Comparison of ENCODE assay signal across 8 cellular contexts in the genomic region with DNA sequence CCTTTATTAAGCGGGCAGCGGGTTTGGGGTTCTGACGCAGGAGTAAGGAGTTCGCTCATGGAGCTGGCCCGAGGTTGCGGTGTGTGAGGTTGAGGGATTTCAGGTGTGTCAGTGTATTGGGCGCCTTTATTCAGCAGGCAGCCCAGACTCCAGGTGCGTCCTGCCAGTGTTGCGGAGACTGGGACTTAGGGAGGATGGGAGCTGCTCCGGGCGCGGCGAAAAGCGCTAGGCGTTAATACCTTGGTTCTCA. TPM values are rescaled to one million over a fixed set of nuclear protein-coding genes. Genes with fewer than 3 reads are reported as not detected.
DNase-seq lines count a peak whose midpoint lies in the region; ATAC-seq, FAIRE-seq and TF ChIP-seq lines count a peak whose summit lies in the region.

No MANE protein-coding gene starts in this region.

- TF ChIP-seq CTCF in fibroblast of pulmonary artery (IDR thresholded peaks at IDR 0.05; ENCODE audit: low read length, missing control alignments) (no peak), sigmoid colon (IDR thresholded peaks at IDR 0.05) (no peak)

- no peak for TF ChIP-seq POLR2A in sigmoid colon (IDR thresholded peaks at IDR 0.05)

- peak overlapping the region; percentile 100 for H3K9ac ChIP-seq in SK-N-MC (ENCODE audit: insufficient read length)

- peak overlapping the region; percentile 97 for H3K27ac ChIP-seq in SK-N-MC
- H3K27ac ChIP-seq in sigmoid colon: peak overlapping the region; percentile 89 to 96 (median 91)

- H3K9me3 ChIP-seq in SK-N-MC (ENCODE audit: low read depth, low read length) (no peaks in the 10 kb centered on the region), sigmoid colon (no peaks in the 10 kb centered on the region)

- ATAC-seq in GM21723 (IDR thresholded peaks at IDR 0.05; ENCODE audit: unreplicated experiment): no peak

- DNase-seq in GM18507 (ENCODE audit: extremely low spot score, insufficient read length, low read depth) (no peak), SK-N-MC (ENCODE audit: low read depth, low spot score) (no peak), fibroblast of pulmonary artery (ENCODE audit: low read depth) (no peak), sigmoid colon (no peak), activated gamma-delta T cell treated with Interleukin-2 at 50 U/mL for 16 hours (no peak), ureter (ENCODE audit: low spot score) (no peak), HTR-8/SVneo (ENCODE audit: insufficient read length, low spot score) (no peak)

- peaks cover 0 to 45% (median 37%) of the 10 kb centered on the region in 4 donors for H3K4me1 ChIP-seq in sigmoid colon

- intact Hi-C loops in sigmoid colon (cut with DNase I): loop anchor here (2.0 to 5.0 kb wide), 3 partner anchors 30 to 211 kb away; a partner anchor contains a TSS

- H3K36me3 ChIP-seq in SK-N-MC (ENCODE audit: insufficient read depth, low read length) (peaks cover 53% of the 10 kb centered on the region), sigmoid colon (peaks cover 16 to 43% (median 41%) of the 10 kb centered on the region in 4 donors)

- no peaks in the 10 kb centered on the region for H3K27me3 ChIP-seq in sigmoid colon

- FAIRE-seq in GM18507 (lab: Jason Lieb, UNC): peak; percentile 67
- FAIRE-seq in HTR-8/SVneo (lab: Jason Lieb, UNC): no peak

- no peak for TF ChIP-seq EP300 in sigmoid colon (IDR thresholded peaks at IDR 0.05)

- WGBS in sigmoid colon, 2 donors: 1 to 2% methylated on average over 15 of the region's 15 CpGs

- H3K4me3 ChIP-seq in SK-N-MC (peak overlapping the region; percentile 100), fibroblast of pulmonary artery (replicated peaks; ENCODE audit: low read depth, low read length) (peak overlapping the region; percentile 97), sigmoid colon (peak overlapping the region; percentile 61 to 85 (median 67))

RNA-seq across cellular contexts. Expression of a gene that starts 0.8 kb away (rescaled TPM):
- total RNA-seq in sigmoid colon (1,000 to 10,000 TPM in 2 of 4 donors, 100 to 1,000 TPM in 2; 593 to 1,408 (median 902) TPM), ureter (962 TPM)
- polyA plus RNA-seq in sigmoid colon: 1,000 to 10,000 TPM; 1,490 to 2,228 (median 1,816) TPM

RNA-seq across cellular contexts. Expression of a gene that starts 10.1 kb away (rescaled TPM):
- total RNA-seq in sigmoid colon (10 to 100 TPM; 19.9 to 37.1 (median 23.3) TPM), ureter (2.8 TPM)
- polyA plus RNA-seq in sigmoid colon: 1 to 10 TPM; 4.2 to 8.4 (median 6.3) TPM

RNA-seq across cellular contexts. Expression of a gene that starts 10.6 kb away (rescaled TPM):
- total RNA-seq in sigmoid colon (10 to 100 TPM; 39.6 to 87.8 (median 61.7) TPM), ureter (68.4 TPM)
- 100 to 1,000 TPM; 110 to 160 (median 120) TPM for polyA plus RNA-seq in sigmoid colon

RNA-seq across cellular contexts. Expression of a gene that starts 29.1 kb away (rescaled TPM):
- total RNA-seq in sigmoid colon: 10 to 100 TPM; 30.5 to 48.5 (median 36.6) TPM
- polyA plus RNA-seq in sigmoid colon: 10 to 100 TPM; 24.0 to 62.6 (median 29.1) TPM
- 61.3 TPM for total RNA-seq in ureter

RNA-seq across cellular contexts. Expression of a gene that starts 29.6 kb away (rescaled TPM):
- not detected for total RNA-seq in sigmoid colon
- not detected for polyA plus RNA-seq in sigmoid colon
- total RNA-seq in ureter: not detected
